ENCODE assay signal across 16 cellular contexts in the genomic region with DNA sequence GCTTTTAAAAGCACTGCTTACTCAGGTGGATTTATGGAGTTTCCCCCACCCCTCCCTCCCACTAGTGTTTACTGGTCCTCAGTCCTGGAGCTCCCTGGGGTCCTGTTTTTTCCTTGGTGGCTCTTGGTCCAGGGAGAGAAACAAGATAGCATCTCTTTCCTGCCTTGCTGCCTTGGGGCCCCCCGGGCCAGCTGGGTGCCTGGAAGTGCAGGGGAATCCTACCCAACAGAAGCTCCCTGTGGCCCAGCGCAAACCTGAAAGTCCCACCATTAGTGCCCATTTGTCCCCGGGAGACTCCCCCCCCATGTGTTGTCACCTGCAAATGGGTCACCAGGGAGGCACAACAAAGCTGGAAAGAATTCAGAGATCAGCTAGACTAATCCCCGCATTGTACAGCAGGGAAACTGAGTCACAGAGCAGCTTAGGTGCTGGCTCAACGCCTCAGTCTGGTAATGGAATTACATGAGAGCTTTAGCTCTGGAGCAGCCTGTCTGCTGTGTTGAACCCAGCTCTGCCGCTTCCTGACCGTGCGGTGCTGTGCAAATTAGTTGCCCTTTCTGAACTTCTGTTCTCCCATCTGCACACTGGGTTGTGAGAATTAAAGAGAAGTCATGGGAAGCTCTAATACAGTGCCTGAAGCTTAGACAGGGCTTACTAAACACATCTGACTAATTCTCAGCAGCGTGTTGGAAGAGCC. TPM values are rescaled to one million over a fixed set of nuclear protein-coding genes. Genes with fewer than 3 reads are reported as not detected.
"Had no signal": no experiment of that assay in that cellular context is flagged by ENCODE, and none has a peak within 500 bp of the region (broad histone marks: within the 10 kb centered on the region; RNA-seq: fewer than 3 reads in every experiment).

No MANE protein-coding gene starts in this region.

- H3K27ac ChIP-seq: epithelial cell of prostate, testis, tibial nerve had no signal

- H3K27me3 ChIP-seq: esophagus muscularis mucosa, ovary, testis, tibial nerve had no signal

- FAIRE-seq: keratinocyte had no signal

- H3K4me3 ChIP-seq: esophagus muscularis mucosa, ovary, testis, tibial nerve had no signal

- H3K9me3 ChIP-seq: esophagus muscularis mucosa, ovary, testis, tibial nerve had no signal

- H3K4me1 ChIP-seq: testis had no signal

- ATAC-seq: effector memory CD8-positive, alpha-beta T cell; naive thymus-derived CD4-positive, alpha-beta T cell; stimulated activated naive B cell treated with anti-CD40 and anti-IgM and Interleukin-4, amounts not matched to agents 10 μg/mL and 1 μg/mL and 100 μg/mL, for 72 hours; stimulated activated naive CD8-positive, alpha-beta T cell treated with anti-CD3 and anti-CD28 coated beads, Interleukin-15, amount 100 ng/mL, for 72 hours had no signal

- DNase-seq: effector memory CD8-positive, alpha-beta T cell; immature natural killer cell; left cardiac atrium; mammary epithelial cell; naive thymus-derived CD4-positive, alpha-beta T cell; right cardiac atrium; stimulated activated CD4-positive, alpha-beta T cell treated with anti-CD3 and anti-CD28 coated beads, Interleukin-2, amount 100 ng/mL, for 24 hours; stimulated activated CD4-positive, alpha-beta T cell treated with anti-CD3 and anti-CD28 coated beads, Interleukin-4, amount 100 ng/mL, for 4 hours; stimulated activated naive B cell treated with anti-CD40 and anti-IgM and Interleukin-4, amounts not matched to agents 10 μg/mL and 1 μg/mL and 100 μg/mL, for 72 hours; stimulated activated naive CD8-positive, alpha-beta T cell treated with anti-CD3 and anti-CD28 coated beads, Interleukin-15, amount 100 ng/mL, for 72 hours; testis had no signal

- H3K36me3 ChIP-seq: ovary, tibial nerve had no signal

RNA-seq across cellular contexts. Expression of a gene that starts 38.2 kb away (rescaled TPM):
- polyA plus RNA-seq: naive thymus-derived CD4-positive, alpha-beta T cell had no signal
